Comparison of ENCODE assay signal across 8 cellular contexts in genomic region chr12:115871714-115872113, GRCh38.
DNase-seq lines count a peak whose midpoint lies in the region; ATAC-seq and TF ChIP-seq lines count a peak whose summit lies in the region.

No MANE protein-coding gene starts in this region.

- no peak overlapping the region for H3K27ac ChIP-seq in right atrium auricular region
- H3K27ac ChIP-seq in HUES48 (ENCODE audit: low read depth, low read length) = peak overlapping the region; percentile 96

- H3K27me3 ChIP-seq in right atrium auricular region (no peaks in the 10 kb centered on the region), HUES48 (ENCODE audit: control insufficient read depth, insufficient read depth, low read length) (no peaks in the 10 kb centered on the region)

- no peaks in the 10 kb centered on the region for H3K4me1 Mint-ChIP-seq in stimulated activated effector memory CD8-positive, alpha-beta T cell treated with anti-CD3 and anti-CD28 coated beads, Interleukin-12 subunit alpha, Interleukin-12 subunit beta, amount 100 ng/mL, for 72 hours

- H3K36me3 Mint-ChIP-seq in stimulated activated effector memory CD8-positive, alpha-beta T cell treated with anti-CD3 and anti-CD28 coated beads, Interleukin-12 subunit alpha, Interleukin-12 subunit beta, amount 100 ng/mL, for 72 hours = no peaks in the 10 kb centered on the region

- H3K4me1 ChIP-seq in right atrium auricular region = peaks cover 0 to 23% of the 10 kb centered on the region in 2 donors
- H3K4me1 ChIP-seq in HUES48 (ENCODE audit: control insufficient read depth, insufficient read depth, low read length) = peaks cover 29% of the 10 kb centered on the region

- peak; percentile 39 for ATAC-seq in Right ventricle myocardium inferior
- peak; percentile 34 for ATAC-seq in stimulated activated effector memory CD8-positive, alpha-beta T cell treated with anti-CD3 and anti-CD28 coated beads, Interleukin-12 subunit alpha, Interleukin-12 subunit beta, amount 100 ng/mL, for 72 hours

- H3K27ac Mint-ChIP-seq in stimulated activated effector memory CD8-positive, alpha-beta T cell treated with anti-CD3 and anti-CD28 coated beads, Interleukin-12 subunit alpha, Interleukin-12 subunit beta, amount 100 ng/mL, for 72 hours = no peak overlapping the region

- no peak overlapping the region for H3K4me3 Mint-ChIP-seq in stimulated activated effector memory CD8-positive, alpha-beta T cell treated with anti-CD3 and anti-CD28 coated beads, Interleukin-12 subunit alpha, Interleukin-12 subunit beta, amount 100 ng/mL, for 72 hours

- peak overlapping the region; percentile 42; the same call in 1 of the 2 replicates for H3K9ac ChIP-seq in HUES48 (ENCODE audit: low read depth, low read length)

- intact Hi-C loops in Right ventricle myocardium inferior (cut with DNase I) = loop anchor here (5.0 kb wide), 1 partner anchor 79 kb away; no protein-coding TSS in a partner anchor

- H3K4me3 ChIP-seq in right atrium auricular region (no peak overlapping the region), HUES48 (ENCODE audit: low read depth, low read length) (no peak overlapping the region), fibroblast of villous mesenchyme (ENCODE audit: low read depth, low read length) (no peak overlapping the region)

- H3K36me3 ChIP-seq in right atrium auricular region (no peaks in the 10 kb centered on the region), HUES48 (ENCODE audit: control insufficient read depth, insufficient read depth, low read length) (no peaks in the 10 kb centered on the region)

- peaks cover 0 to under 1% of the 10 kb centered on the region in 2 donors for H3K9me3 ChIP-seq in right atrium auricular region
- no peaks in the 10 kb centered on the region for H3K9me3 ChIP-seq in HUES48 (ENCODE audit: control insufficient read depth, insufficient read depth, low read length)

- peak in 1 of 2 donors; percentile 64 for TF ChIP-seq CTCF in right atrium auricular region (IDR thresholded peaks at IDR 0.05)
- TF ChIP-seq CTCF in fibroblast of villous mesenchyme (IDR thresholded peaks at IDR 0.05; ENCODE audit: insufficient read depth, low read depth, low read length) = peak; percentile 75

- DNase-seq in Right ventricle myocardium inferior (ENCODE audit: missing footprints) = no peak
- no peak for DNase-seq in right atrium auricular region (ENCODE audit: low spot score)
- peak; percentile 29 for DNase-seq in RPMI7951 (ENCODE audit: low read depth)
- peak; percentile 23 for DNase-seq in fibroblast of villous mesenchyme (ENCODE audit: low read depth)
- DNase-seq in stimulated activated effector memory CD8-positive, alpha-beta T cell treated with anti-CD3 and anti-CD28 coated beads, Interleukin-12 subunit alpha, Interleukin-12 subunit beta, amount 100 ng/mL, for 72 hours (ENCODE audit: low spot score in 2 of 2) = no peak
- no peak for DNase-seq in mesenteric fat pad (ENCODE audit: low spot score)
- no peak for DNase-seq in 8988T

- peaks cover 4% of the 10 kb centered on the region for H3K9me3 Mint-ChIP-seq in stimulated activated effector memory CD8-positive, alpha-beta T cell treated with anti-CD3 and anti-CD28 coated beads, Interleukin-12 subunit alpha, Interleukin-12 subunit beta, amount 100 ng/mL, for 72 hours

Comparison
In these comparisons a context has a peak if more than half of its experiments do, and no peak if none do; other contexts are left out.
1. DNase-seq: peak in RPMI7951 (single experiment) and fibroblast of villous mesenchyme (single experiment); none in Right ventricle myocardium inferior (single experiment), right atrium auricular region (single experiment), stimulated activated effector memory CD8-positive, alpha-beta T cell treated with anti-CD3 and anti-CD28 coated beads, Interleukin-12 subunit alpha, Interleukin-12 subunit beta, amount 100 ng/mL, for 72 hours (0 of 2), mesenteric fat pad (single experiment) and 8988T (single experiment).